ENCODE assay signal across 11 cellular contexts in the genomic region with DNA sequence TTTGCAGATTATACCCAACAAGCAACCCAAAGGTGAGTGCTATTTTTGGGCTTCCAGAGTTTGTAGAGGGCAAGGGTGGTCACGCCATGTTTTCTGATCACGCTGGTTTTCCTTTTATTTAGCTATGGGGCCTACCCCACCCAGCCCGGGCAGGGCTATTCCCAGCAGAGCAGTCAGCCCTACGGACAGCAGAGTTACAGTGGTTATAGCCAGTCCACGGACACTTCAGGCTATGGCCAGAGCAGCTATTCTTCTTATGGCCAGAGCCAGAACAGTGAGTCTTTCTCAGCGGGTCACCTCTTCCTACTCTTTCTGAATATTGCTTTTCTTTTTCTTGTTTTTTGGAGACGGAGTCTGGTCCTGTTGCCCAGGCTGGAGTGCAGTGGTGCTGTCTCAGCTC. TPM values are rescaled to one million over a fixed set of nuclear protein-coding genes. Genes with fewer than 3 reads are reported as not detected.
DNase-seq lines count a peak whose midpoint lies in the region; ATAC-seq and TF ChIP-seq lines count a peak whose summit lies in the region.
"Had no signal": no experiment of that assay in that cellular context is flagged by ENCODE, and none has a peak within 500 bp of the region (broad histone marks: within the 10 kb centered on the region; RNA-seq: fewer than 3 reads in every experiment).

No MANE protein-coding gene starts in this region.

- H3K4me1 Mint-ChIP-seq in HFFc6 (ENCODE audit: low read depth), result peaks cover 61% of the 10 kb centered on the region

- H3K4me3 ChIP-seq in ACC112 (ENCODE audit: low read depth, low read length) (peak overlapping the region; percentile 89), astrocyte of the spinal cord (ENCODE audit: low read depth, low read length) (peak overlapping the region; percentile 98), mesodermal cell (ENCODE audit: extremely low read depth, insufficient read depth, low read length, poor library complexity, severe bottlenecking) (peak overlapping the region; percentile 89)

- peak overlapping the region; percentile 99 for H3K27ac Mint-ChIP-seq in HFFc6

- H3K36me3 Mint-ChIP-seq in HFFc6 (ENCODE audit: low read depth), result peaks cover 64% of the 10 kb centered on the region

- DNase-seq in HFFc6 (no peak), astrocyte of the spinal cord (ENCODE audit: low read depth, low spot score) (no peak), OCI-M2 (lab: John Stamatoyannopoulos, UW; ENCODE audit: unreplicated experiment) (no peak), GM19238 (ENCODE audit: insufficient read length, low spot score) (no peak), DMS79 (lab: John Stamatoyannopoulos, UW) (no peak)
- DNase-seq: GF-D8 had no signal

- H2AFZ ChIP-seq in ACC112 (ENCODE audit: low read length, unreplicated experiment), result no peak overlapping the region

- TF ChIP-seq CTCF in HFFc6 (IDR thresholded peaks at IDR 0.05) (no peak), astrocyte of the spinal cord (IDR thresholded peaks at IDR 0.05; ENCODE audit: low read depth, low read length) (no peak)

- ATAC-seq in HG03280 (IDR thresholded peaks at IDR 0.05; ENCODE audit: unreplicated experiment), result no peak

- H3K4me3 Mint-ChIP-seq in HFFc6, result peak overlapping the region; percentile 98

- H3K27ac ChIP-seq in ACC112 (ENCODE audit: low read depth, low read length) (no peak overlapping the region), mesodermal cell (ENCODE audit: low read depth, low read length, severe bottlenecking) (no peak overlapping the region)

- H3K9me3 Mint-ChIP-seq in HFFc6, result no peaks in the 10 kb centered on the region

- no peaks in the 10 kb centered on the region for H3K9me3 ChIP-seq in mesodermal cell (ENCODE audit: control insufficient read depth, low read length)

- 34% methylated on average over 6 to 7 of the region's 7 CpGs for WGBS in mesodermal cell (ENCODE audit: insufficient coverage in 2 of 2), 2 experiments

- no peaks in the 10 kb centered on the region for H3K27me3 ChIP-seq in ACC112 (ENCODE audit: insufficient read depth, low read length)

- H3K36me3 ChIP-seq in ACC112 (ENCODE audit: insufficient read depth, low read length), result peaks cover 52% of the 10 kb centered on the region
- peaks cover 65% of the 10 kb centered on the region for H3K36me3 ChIP-seq in mesodermal cell (ENCODE audit: control insufficient read depth, insufficient read depth, low read length)

- H3K4me1 ChIP-seq in ACC112 (ENCODE audit: control insufficient read depth, insufficient read depth, low read length, unreplicated experiment) (peaks cover 34% of the 10 kb centered on the region), mesodermal cell (ENCODE audit: control insufficient read depth, insufficient read depth, low read length, poor library complexity, severe bottlenecking) (peaks cover 15% of the 10 kb centered on the region)

- in situ Hi-C loops in astrocyte of the spinal cord (cut with HindIII; ENCODE audit: low sequenced_read_pairs), result loop anchor here (25.0 kb wide), 1 partner anchor 280 kb away; a partner anchor contains a TSS

- peaks cover 78% of the 10 kb centered on the region for H3K79me2 ChIP-seq in ACC112 (ENCODE audit: control insufficient read depth, insufficient read depth, low read length, unreplicated experiment)

- peaks cover 24% of the 10 kb centered on the region for H3K27me3 Mint-ChIP-seq in HFFc6 (ENCODE audit: insufficient read depth)

RNA-seq across cellular contexts. Expression of a gene that starts 2.5 kb away (rescaled TPM):
- 100 to 1,000 TPM; 275 to 504 (median 422) TPM for total RNA-seq in HFFc6 (2021; fragmentation: NEBNext Ultra II Directional; extraction: Animal tissue kit (Norgen Biotek cat#: 25700))
- 270 TPM for polyA plus RNA-seq in mesodermal cell (2013, experiment 1 of 2)
- polyA plus RNA-seq in mesodermal cell (2013, experiment 2 of 2), result 250 TPM

RNA-seq across cellular contexts. Expression of a gene that starts 20.2 kb away (rescaled TPM):
- total RNA-seq in HFFc6 (2021; fragmentation: NEBNext Ultra II Directional; extraction: Animal tissue kit (Norgen Biotek cat#: 25700)), result 10 to 100 TPM; 13.0 to 23.1 (median 22.5) TPM
- polyA plus RNA-seq in mesodermal cell (2013, experiment 1 of 2), result 4.3 TPM
- polyA plus RNA-seq in mesodermal cell (2013, experiment 2 of 2), result 3.2 TPM

RNA-seq across cellular contexts. Expression of a gene that starts 31.5 kb away (rescaled TPM):
- total RNA-seq in HFFc6 (2021; fragmentation: NEBNext Ultra II Directional; extraction: Animal tissue kit (Norgen Biotek cat#: 25700)), result under 1 TPM in 1 of 6 experiments, not detected in 5; 0.05 TPM
- polyA plus RNA-seq in mesodermal cell (2013, experiment 1 of 2), result not detected
- not detected for polyA plus RNA-seq in mesodermal cell (2013, experiment 2 of 2)
- total RNA-seq: glomerular endothelial cell; T-helper 1 cell treated with Interleukin-12 subunit alpha and Interleukin-12 subunit beta and Interleukin-4 antibody, amounts not matched to agents 30 ng/mL and 1 ng/mL, for 36 hours had no signal

RNA-seq across cellular contexts. Expression of a gene that starts 32.5 kb away (rescaled TPM):
- under 1 TPM in 4 of 6 experiments, not detected in 2; 0.38 to 0.60 (median 0.47) TPM for total RNA-seq in HFFc6 (2021; fragmentation: NEBNext Ultra II Directional; extraction: Animal tissue kit (Norgen Biotek cat#: 25700))
- polyA plus RNA-seq in mesodermal cell (2013, experiment 1 of 2), result 0.55 TPM
- polyA plus RNA-seq in mesodermal cell (2013, experiment 2 of 2), result 0.61 TPM
- total RNA-seq: glomerular endothelial cell had no signal

RNA-seq across cellular contexts. Expression of a gene that starts 34.5 kb away (rescaled TPM):
- total RNA-seq in HFFc6 (2021; fragmentation: NEBNext Ultra II Directional; extraction: Animal tissue kit (Norgen Biotek cat#: 25700)), result not detected
- not detected for polyA plus RNA-seq in mesodermal cell (2013, experiment 1 of 2)
- not detected for polyA plus RNA-seq in mesodermal cell (2013, experiment 2 of 2)
- total RNA-seq: glomerular endothelial cell; T-helper 1 cell treated with Interleukin-12 subunit alpha and Interleukin-12 subunit beta and Interleukin-4 antibody, amounts not matched to agents 30 ng/mL and 1 ng/mL, for 36 hours had no signal
